In genomic region chr2:162343492-162343823, GRCh38 we compare ENCODE assay signal across 8 cellular contexts. TPM values are rescaled to one million over a fixed set of nuclear protein-coding genes. Genes with fewer than 3 reads are reported as not detected.
DNase-seq lines count a peak whose midpoint lies in the region; ATAC-seq and TF ChIP-seq lines count a peak whose summit lies in the region.

No MANE protein-coding gene starts in this region.

- CTCF ChIA-PET in Panc1 (lab: Charles Lee), result no interaction called here

- POLR2A ChIA-PET in Panc1 (lab: Charles Lee), result interaction anchor here (0.6 kb wide), 1 partner anchor 983 kb away, joined by 7 read pairs; no protein-coding TSS in a partner anchor

- peaks cover 12% of the 10 kb centered on the region for H3K4me1 ChIP-seq in Panc1 (ENCODE audit: control insufficient read depth, insufficient read depth, low read length)

- TF ChIP-seq CTCF in Panc1 (IDR thresholded peaks at IDR 0.05) (no peak), fibroblast of mammary gland (conservative IDR thresholded peaks at IDR 0.05; ENCODE audit: control insufficient read depth, insufficient read depth, low read depth, low read length) (no peak)

- ATAC-seq in GM19324 (IDR thresholded peaks at IDR 0.05; ENCODE audit: low FRiP score, unreplicated experiment), result peak; percentile 0
- no peak for ATAC-seq in Panc1
- ATAC-seq in left colon, result no peak
- ATAC-seq in HG02678 (IDR thresholded peaks at IDR 0.05; ENCODE audit: unreplicated experiment), result no peak

- in situ Hi-C loops in Panc1 (cut with HindIII; ENCODE audit: low pct_unique_long_range_greater_than_20kb, low sequenced_read_pairs), result no loop called here

- DNase-seq in Panc1 (ENCODE audit: low read depth, low spot score) (no peak), fibroblast of mammary gland (ENCODE audit: low read depth) (no peak), skeletal muscle cell (ENCODE audit: low read depth) (no peak), ureter (ENCODE audit: low spot score) (no peak), left colon (no peak), NCI-H1417 treated with DMSO at 0.1 percent for 48 hours (lab: John Stamatoyannopoulos, UW) (no peak)

- H3K36me3 ChIP-seq in Panc1 (ENCODE audit: control insufficient read depth, insufficient read depth, low read length), result no peaks in the 10 kb centered on the region; the same call in 1 of the 2 replicates

- H3K4me3 ChIP-seq in Panc1 (ENCODE audit: low read depth in 2 of 2, low read length in 2 of 2) (peak overlapping the region; percentile 72 to 88), fibroblast of mammary gland (ENCODE audit: control insufficient read depth, low read depth, low read length) (peak overlapping the region; percentile 82), skeletal muscle cell (ENCODE audit: low read depth, low read length) (peak overlapping the region; percentile 74)

- peak overlapping the region; percentile 91 for H3K27ac ChIP-seq in Panc1 (ENCODE audit: low read length)

- no peaks in the 10 kb centered on the region for H3K27me3 ChIP-seq in Panc1 (ENCODE audit: control insufficient read depth, insufficient read depth, low read length)

- intact Hi-C loops in Panc1 (cut with micrococcal nuclease; ENCODE audit: unreplicated experiment) (no loop called here), left colon (cut with DNase I, micrococcal nuclease) (no loop called here)

- no TSS peak for BruUV-seq in Panc1 (replicated peaks; lab: Mats Ljungman, UMichigan)

- no peaks in the 10 kb centered on the region for H3K9me3 ChIP-seq in Panc1 (ENCODE audit: control insufficient read depth, insufficient read depth, low read depth, low read length)

RNA-seq across cellular contexts. Expression of gene GCA, which starts 0.5 kb away (rescaled TPM):
- total RNA-seq in Panc1 (2021; ENCODE audit: unreplicated experiment) (21.3 TPM), ureter (27.5 TPM), left colon (10 to 100 TPM; 25.6 to 28.1 TPM)
- 21.4 TPM for polyA plus RNA-seq in Panc1 (2012; ENCODE audit: insufficient read length)

RNA-seq across cellular contexts. Expression of gene IFIH1, which starts 25.0 kb away (rescaled TPM):
- 15.4 TPM for total RNA-seq in Panc1 (2021; ENCODE audit: unreplicated experiment)
- polyA plus RNA-seq in Panc1 (2012; ENCODE audit: insufficient read length), result 5.7 TPM
- total RNA-seq in ureter, result 15.2 TPM
- 10 to 100 TPM; 19.1 to 20.0 TPM for total RNA-seq in left colon
